In genomic region chr20:17968366-17969275, GRCh38 we compare ENCODE assay signal across 1 cellular context.
TF ChIP-seq lines count a peak whose summit lies in the region.

TSS of gene MGME1 (plus strand) at chr20:17969018. CDS start at chr20:17969860, 842 bp downstream.
TSS of gene SNX5 (minus strand) at chr20:17968794. CDS start at chr20:17968425, 369 bp downstream.

TF ChIP-seq in H1, 55 proteins besides CTCF, POLR2A, EP300 and RAD21 (continued from another document):
- TF ChIP-seq ATF2 (IDR thresholded peaks at IDR 0.05; ENCODE audit: low read length) (peak; percentile 97), SAP30 (IDR thresholded peaks at IDR 0.05; ENCODE audit: insufficient read depth, insufficient replicate concordance, low read length) (no peak), CBX5 (IDR thresholded peaks at IDR 0.05; ENCODE audit: low read depth, low read length) (no peak), KDM4A (IDR thresholded peaks at IDR 0.05; ENCODE audit: low read depth, low read length, severe bottlenecking) (peak; percentile 45), GABPA (IDR thresholded peaks at IDR 0.05; ENCODE audit: borderline replicate concordance, insufficient read depth, low read length) (no peak), POU5F1 (IDR thresholded peaks at IDR 0.05; ENCODE audit: low read depth, low read length) (no peak), RBBP5 (IDR thresholded peaks at IDR 0.05; ENCODE audit: borderline replicate concordance, low read depth, low read length) (peak; percentile 10; the same call in 1 of the 2 replicates), SRF (IDR thresholded peaks at IDR 0.05; ENCODE audit: low read depth, low read length) (no peak), POLR2AphosphoS5 (IDR thresholded peaks at IDR 0.05; ENCODE audit: low read depth, low read length) (peak; percentile 99), NANOG (IDR thresholded peaks at IDR 0.05; ENCODE audit: insufficient read depth, low read depth, low read length, poor library complexity, severe bottlenecking) (no peak), HDAC2 (IDR thresholded peaks at IDR 0.05; ENCODE audit: borderline replicate concordance in 1 of 2, low read depth in 2 of 2, low read length in 2 of 2) (no peak), CHD2 (IDR thresholded peaks at IDR 0.05; ENCODE audit: low read length) (peak; percentile 99), ASH2L (IDR thresholded peaks at IDR 0.05; ENCODE audit: low read length) (peak; percentile 93), CTBP2 (IDR thresholded peaks at IDR 0.05; ENCODE audit: borderline replicate concordance, insufficient read depth, insufficient read length, low read length) (no peak), NRF1 (IDR thresholded peaks at IDR 0.05; ENCODE audit: low read depth, low read length) (no peak), ZNF274 (IDR thresholded peaks at IDR 0.05; ENCODE audit: borderline replicate concordance, extremely low read depth, low read length) (no peak), EZH2 (IDR thresholded peaks at IDR 0.05; ENCODE audit: low read depth, low read length, severe bottlenecking) (no peak), TAF7 (optimal IDR thresholded peaks at IDR 0.05; ENCODE audit: borderline replicate concordance, low read depth, low read length) (peak; percentile 94), TAF1 (IDR thresholded peaks at IDR 0.05; ENCODE audit: low read depth, low read length) (peak; percentile 98), MAX (IDR thresholded peaks at IDR 0.05) (peak; percentile 98), TCF12 (IDR thresholded peaks at IDR 0.05; ENCODE audit: low read depth, low read length) (no peak), KDM5A (IDR thresholded peaks at IDR 0.05; ENCODE audit: low read length) (no peak), BCL11A (IDR thresholded peaks at IDR 0.05; ENCODE audit: low read depth in 2 of 2, low read length in 2 of 2) (no peak), RFX5 (IDR thresholded peaks at IDR 0.05; ENCODE audit: borderline replicate concordance, low read depth, low read length) (no peak), SP2 (IDR thresholded peaks at IDR 0.05; ENCODE audit: low read length) (peak; percentile 9; the same call in 1 of the 2 replicates), JUND (IDR thresholded peaks at IDR 0.05; ENCODE audit: low read length) (peak; percentile 86), CEBPB (IDR thresholded peaks at IDR 0.05; ENCODE audit: low read depth, low read length) (no peak), SIN3A (conservative IDR thresholded peaks at IDR 0.05 in 1 of 2, IDR thresholded peaks at IDR 0.05 in 1 of 2; ENCODE audit: low read depth in 1 of 2, low read length in 2 of 2) (peak in 1 of 2 experiments; percentile 31; a peak in 1 of 4 replicates), RNF2 (IDR thresholded peaks at IDR 0.05; ENCODE audit: borderline replicate concordance, low read depth, low read length, missing control alignments, poor library complexity, severe bottlenecking) (no peak), CBX8 (IDR thresholded peaks at IDR 0.05; ENCODE audit: borderline replicate concordance, low read depth, low read length) (no peak), SP1 (IDR thresholded peaks at IDR 0.05; ENCODE audit: low read depth, low read length) (0 out of 2 replicates have a peak, but pooled peaks have one; percentile 4), HDAC6 (IDR thresholded peaks at IDR 0.05; ENCODE audit: low read depth, low read length) (no peak), BACH1 (IDR thresholded peaks at IDR 0.05; ENCODE audit: low read length) (peak; percentile 63), CHD1 (IDR thresholded peaks at IDR 0.05; ENCODE audit: low read depth, low read length) (no peak), ATF3 (IDR thresholded peaks at IDR 0.05; ENCODE audit: insufficient read depth, low read depth, low read length) (no peak), FOSL1 (IDR thresholded peaks at IDR 0.05; ENCODE audit: insufficient read depth, low read depth, low read length) (no peak), SP4 (IDR thresholded peaks at IDR 0.05; ENCODE audit: low read length) (peak; percentile 32), TEAD4 (IDR thresholded peaks at IDR 0.05; ENCODE audit: low read depth, low read length) (peak; percentile 41; the same call in 1 of the 2 replicates), MAFK (IDR thresholded peaks at IDR 0.05; ENCODE audit: low read depth, low read length) (no peak), CREB1 (IDR thresholded peaks at IDR 0.05) (peak; percentile 96), CHD7 (IDR thresholded peaks at IDR 0.05; ENCODE audit: insufficient replicate concordance, low read length) (no peak), PHF8 (conservative IDR thresholded peaks at IDR 0.05; ENCODE audit: low read depth, low read length) (peak; percentile 69), SUZ12 (IDR thresholded peaks at IDR 0.05; ENCODE audit: low read length) (no peak), YY1 (IDR thresholded peaks at IDR 0.05; ENCODE audit: low read depth, low read length) (peak; percentile 98), GTF2F1 (IDR thresholded peaks at IDR 0.05; ENCODE audit: borderline replicate concordance, low read depth, low read length) (peak; percentile 90), JUN (IDR thresholded peaks at IDR 0.05; ENCODE audit: low read depth, low read length) (no peak)
